In genomic region chr22:20079745-20080444, GRCh38 we compare ENCODE assay signal across 8 cellular contexts. TPM values are rescaled to one million over a fixed set of nuclear protein-coding genes. Genes with fewer than 3 reads are reported as not detected.
DNase-seq lines count a peak whose midpoint lies in the region; ATAC-seq and TF ChIP-seq lines count a peak whose summit lies in the region.

Gene DGCR8, plus strand, starts transcription at chr22:20080241. Its CDS starts 5,723 bp downstream, at chr22:20085964.

- no peaks in the 10 kb centered on the region for H3K27me3 Mint-ChIP-seq in activated naive CD8-positive, alpha-beta T cell treated with anti-CD3 and anti-CD28 coated beads, Interleukin-2, amount 10 ng/mL, durations not matched to agents 7 days and 5 days

- intact Hi-C loops in head of caudate nucleus (cut with DNase I) (loop anchor here (2.0 to 10.0 kb wide), 2 partner anchors 37 to 55 kb away; partner anchors contain the start of genes RANBP1, TANGO2 and TRMT2A), tibial artery (cut with DNase I; ENCODE audit: low total_unique reads) (no loop called here)

- peak within 1 kb of the TSS; percentile 95 for H2AFZ ChIP-seq in osteoblast (ENCODE audit: low read length)

- TF ChIP-seq CTCF in GM06990 (IDR thresholded peaks at IDR 0.05; ENCODE audit: insufficient read depth, low read length, poor library complexity, severe bottlenecking) (no peak), osteoblast (IDR thresholded peaks at IDR 0.05; ENCODE audit: extremely low read depth, low read depth, low read length) (no peak), tibial artery (IDR thresholded peaks at IDR 0.05) (no peak)

- H3K27me3 ChIP-seq in GM06990 (replicated peaks; ENCODE audit: control insufficient read depth, insufficient read depth, low read length), result no peaks in the 10 kb centered on the region
- no peaks in the 10 kb centered on the region for H3K27me3 ChIP-seq in osteoblast (ENCODE audit: insufficient read depth, low read length)
- no peaks in the 10 kb centered on the region for H3K27me3 ChIP-seq in tibial artery

- peak within 1 kb of the TSS; percentile 84 for H3K27ac Mint-ChIP-seq in activated naive CD8-positive, alpha-beta T cell treated with anti-CD3 and anti-CD28 coated beads, Interleukin-2, amount 10 ng/mL, durations not matched to agents 7 days and 5 days

- peak; percentile 82 for ATAC-seq in HG02588 (IDR thresholded peaks at IDR 0.05; ENCODE audit: unreplicated experiment)
- ATAC-seq in activated naive CD8-positive, alpha-beta T cell treated with anti-CD3 and anti-CD28 coated beads, Interleukin-2, amount 10 ng/mL, durations not matched to agents 7 days and 5 days (ENCODE audit: low read depth), result peak; percentile 90

- H3K4me1 ChIP-seq in osteoblast (ENCODE audit: insufficient read depth, low read length) (peaks cover 18% of the 10 kb centered on the region), tibial artery (peaks cover 2 to 50% (median 37%) of the 10 kb centered on the region in 4 donors)

- DNase-seq in GM06990 (ENCODE audit: extremely low read depth, insufficient read length) (peak; percentile 93), NCI-H1092 (lab: John Stamatoyannopoulos, UW) (peak; percentile 92), SKM-1 treated with dmso at 0.1 percent for 144 hours (lab: John Stamatoyannopoulos, UW; ENCODE audit: unreplicated experiment) (peak; percentile 77), head of caudate nucleus (peak; percentile 85 to 98 (median 96)), osteoblast (ENCODE audit: insufficient read length, low spot score, missing footprints) (peak; percentile 100), tibial artery (peak; percentile 91 to 97)
- peak; percentile 89 for DNase-seq in activated naive CD8-positive, alpha-beta T cell treated with anti-CD3 and anti-CD28 coated beads, Interleukin-2, amount 10 ng/mL, durations not matched to agents 7 days and 5 days

- peak within 1 kb of the TSS; percentile 90 for H3K4me3 Mint-ChIP-seq in activated naive CD8-positive, alpha-beta T cell treated with anti-CD3 and anti-CD28 coated beads, Interleukin-2, amount 10 ng/mL, durations not matched to agents 7 days and 5 days

- H3K27ac ChIP-seq in osteoblast (ENCODE audit: low read depth, low read length), result peak within 1 kb of the TSS; percentile 81
- H3K27ac ChIP-seq in tibial artery, result peak within 1 kb of the TSS; percentile 83 to 91

- peaks cover 44% of the 10 kb centered on the region for H3K79me2 ChIP-seq in osteoblast (ENCODE audit: insufficient read depth, low read length)

- H3K4me3 ChIP-seq in GM06990 (replicated peaks; ENCODE audit: low read depth, low read length) (peak within 1 kb of the TSS; percentile 94), osteoblast (ENCODE audit: insufficient read depth, low read length) (peak within 1 kb of the TSS; percentile 96), tibial artery (peak within 1 kb of the TSS; percentile 76 to 86)

- H3K4me1 Mint-ChIP-seq in activated naive CD8-positive, alpha-beta T cell treated with anti-CD3 and anti-CD28 coated beads, Interleukin-2, amount 10 ng/mL, durations not matched to agents 7 days and 5 days, result peaks cover 32% of the 10 kb centered on the region

- H3K36me3 Mint-ChIP-seq in activated naive CD8-positive, alpha-beta T cell treated with anti-CD3 and anti-CD28 coated beads, Interleukin-2, amount 10 ng/mL, durations not matched to agents 7 days and 5 days, result no peaks in the 10 kb centered on the region

- no peaks in the 10 kb centered on the region for H3K9me3 Mint-ChIP-seq in activated naive CD8-positive, alpha-beta T cell treated with anti-CD3 and anti-CD28 coated beads, Interleukin-2, amount 10 ng/mL, durations not matched to agents 7 days and 5 days

- peaks cover 1% of the 10 kb centered on the region; the same call in 1 of the 2 replicates for H3K36me3 ChIP-seq in GM06990 (ENCODE audit: control insufficient read depth, insufficient read depth, low read length)
- H3K36me3 ChIP-seq in osteoblast (ENCODE audit: insufficient read depth, low read length), result no peaks in the 10 kb centered on the region
- H3K36me3 ChIP-seq in tibial artery, result peaks cover 0 to 3% (median 0%) of the 10 kb centered on the region in 3 donors

- H3K9me3 ChIP-seq in osteoblast (ENCODE audit: low read depth, low read length) (no peaks in the 10 kb centered on the region), tibial artery (no peaks in the 10 kb centered on the region)

- POLR2A ChIA-PET in activated naive CD8-positive, alpha-beta T cell treated with anti-CD3 and anti-CD28 coated beads, Interleukin-2, amount 10 ng/mL, durations not matched to agents 7 days and 5 days (lab: Charles Lee), result no interaction called here

- peak within 1 kb of the TSS; percentile 100 for H3K4me2 ChIP-seq in osteoblast (ENCODE audit: insufficient read depth, low read length)

- peaks cover 35% of the 10 kb centered on the region for H4K20me1 ChIP-seq in osteoblast (ENCODE audit: insufficient read depth, low read length)

RNA-seq across cellular contexts. Expression of gene DGCR8, which starts in this region (rescaled TPM):
- total RNA-seq in activated naive CD8-positive, alpha-beta T cell treated with anti-CD3 and anti-CD28 coated beads, Interleukin-2, amount 10 ng/mL, durations not matched to agents 7 days and 5 days, result 10 to 100 TPM; 54.3 to 54.5 TPM
- 25.9 and 44.2 TPM in 2 replicates for total RNA-seq in osteoblast

Comparison
In these comparisons a context has a peak if more than half of its experiments do, and no peak if none do; other contexts are left out.
1. Peak in every context shown above with its lines: DNase-seq, ATAC-seq, H3K4me3 ChIP-seq and H3K27ac ChIP-seq.